In the genomic region with DNA sequence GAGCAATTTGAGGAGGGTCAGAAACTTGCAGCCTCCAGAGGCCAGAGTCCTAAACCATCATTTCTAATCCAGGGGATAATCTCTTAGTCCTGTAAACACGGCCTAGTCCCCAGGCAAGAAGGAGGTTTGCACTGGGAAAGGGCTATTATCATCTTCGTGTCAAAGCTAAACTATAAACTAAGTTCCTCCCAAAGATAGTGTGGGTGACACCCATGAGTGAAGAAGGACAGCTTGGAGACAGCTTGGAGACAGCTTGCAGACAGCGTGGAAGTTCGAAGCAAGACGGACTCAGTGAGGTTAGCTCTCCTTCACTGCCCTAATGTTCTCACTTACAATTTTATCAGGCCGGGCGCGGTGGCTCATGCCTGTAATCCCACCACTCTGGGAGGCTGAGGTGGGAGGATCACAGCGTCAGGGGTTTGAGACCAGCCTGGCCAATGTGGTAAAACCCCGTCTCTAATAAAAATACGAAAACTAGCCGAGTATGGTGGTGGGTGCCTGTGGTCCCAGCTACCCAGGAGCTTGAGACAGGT, we compare ENCODE assay signal across 1 cellular context.
TF ChIP-seq lines count a peak whose summit lies in the region.

No MANE protein-coding gene starts in this region.

TF ChIP-seq in liver, 16 proteins besides CTCF, POLR2A, EP300 and RAD21 (continued from another document):
- TF ChIP-seq NR2F2 (IDR thresholded peaks at IDR 0.05), result no peak
- no peak for TF ChIP-seq HNF4G (IDR thresholded peaks at IDR 0.05)
- TF ChIP-seq, protein P1, sequence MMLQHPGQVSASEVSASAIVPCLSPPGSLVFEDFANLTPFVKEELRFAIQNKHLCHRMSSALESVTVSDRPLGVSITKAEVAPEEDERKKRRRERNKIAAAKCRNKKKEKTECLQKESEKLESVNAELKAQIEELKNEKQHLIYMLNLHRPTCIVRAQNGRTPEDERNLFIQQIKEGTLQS (IDR thresholded peaks at IDR 0.05), result no peak
- TF ChIP-seq, protein P2, sequence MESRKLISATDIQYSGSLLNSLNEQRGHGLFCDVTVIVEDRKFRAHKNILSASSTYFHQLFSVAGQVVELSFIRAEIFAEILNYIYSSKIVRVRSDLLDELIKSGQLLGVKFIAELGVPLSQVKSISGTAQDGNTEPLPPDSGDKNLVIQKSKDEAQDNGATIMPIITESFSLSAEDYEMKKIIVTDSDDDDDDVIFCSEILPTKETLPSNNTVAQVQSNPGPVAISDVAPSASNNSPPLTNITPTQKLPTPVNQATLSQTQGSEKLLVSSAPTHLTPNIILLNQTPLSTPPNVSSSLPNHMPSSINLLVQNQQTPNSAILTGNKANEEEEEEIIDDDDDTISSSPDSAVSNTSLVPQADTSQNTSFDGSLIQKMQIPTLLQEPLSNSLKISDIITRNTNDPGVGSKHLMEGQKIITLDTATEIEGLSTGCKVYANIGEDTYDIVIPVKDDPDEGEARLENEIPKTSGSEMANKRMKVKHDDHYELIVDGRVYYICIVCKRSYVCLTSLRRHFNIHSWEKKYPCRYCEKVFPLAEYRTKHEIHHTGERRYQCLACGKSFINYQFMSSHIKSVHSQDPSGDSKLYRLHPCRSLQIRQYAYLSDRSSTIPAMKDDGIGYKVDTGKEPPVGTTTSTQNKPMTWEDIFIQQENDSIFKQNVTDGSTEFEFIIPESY (IDR thresholded peaks at IDR 0.05), result no peak
- no peak for TF ChIP-seq MAX (IDR thresholded peaks at IDR 0.05)
- no peak for TF ChIP-seq REST (IDR thresholded peaks at IDR 0.05)
